1 cellular context compared by ENCODE assay signal in the genomic region with DNA sequence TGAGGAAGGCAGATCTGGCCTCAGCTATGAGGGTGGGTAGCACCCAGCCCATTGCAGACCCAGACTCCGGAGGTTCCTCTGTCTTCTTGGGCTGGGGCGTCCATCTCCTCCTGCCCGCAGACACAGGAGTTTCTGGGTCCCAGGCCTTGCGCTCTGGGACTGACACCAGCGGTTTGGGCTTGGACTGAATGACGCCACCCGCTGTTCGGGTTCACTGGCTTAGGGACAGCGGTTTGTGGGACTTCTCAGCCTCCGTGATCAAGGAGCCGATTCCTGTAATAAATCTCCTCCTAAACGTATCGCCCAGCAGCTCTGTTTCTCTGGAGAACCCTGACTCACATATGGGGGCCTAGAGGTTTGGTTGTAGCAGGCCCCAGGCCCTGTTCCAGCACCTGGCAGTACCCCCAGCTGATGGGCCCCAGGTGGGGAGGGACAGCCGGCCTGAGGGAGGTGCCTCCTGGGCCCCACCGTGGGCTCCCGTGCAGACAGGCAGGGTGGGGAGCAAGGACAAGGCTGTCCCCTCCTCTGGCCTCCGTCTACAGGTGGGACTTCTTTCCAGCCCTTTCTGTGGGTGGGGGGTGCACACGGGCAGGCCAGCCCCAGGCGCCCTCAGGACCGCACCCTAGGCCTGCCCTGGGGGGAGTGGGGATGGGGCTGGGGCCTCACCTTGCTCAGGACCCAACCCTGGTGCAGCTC.
TF ChIP-seq lines count a peak whose summit lies in the region.

No MANE protein-coding gene starts in this region.

TF ChIP-seq in IMR-90, 13 proteins besides CTCF, POLR2A, EP300 and RAD21:
- no peak for TF ChIP-seq MAZ (IDR thresholded peaks at IDR 0.05; ENCODE audit: borderline replicate concordance, low read depth, low read length)
- TF ChIP-seq CHD1 (IDR thresholded peaks at IDR 0.05; ENCODE audit: low read depth, low read length) = no peak
- no peak for TF ChIP-seq FOS (IDR thresholded peaks at IDR 0.05; ENCODE audit: low read depth, low read length)
- TF ChIP-seq SMC3 (IDR thresholded peaks at IDR 0.05; ENCODE audit: low read depth, low read length) = no peak
- TF ChIP-seq MXI1 (IDR thresholded peaks at IDR 0.05; ENCODE audit: borderline replicate concordance, low read depth, low read length) = no peak
- no peak for TF ChIP-seq RCOR1 (IDR thresholded peaks at IDR 0.05; ENCODE audit: insufficient replicate concordance, low read length)
- TF ChIP-seq RFX5 (IDR thresholded peaks at IDR 0.05; ENCODE audit: low read depth, low read length) = no peak
- TF ChIP-seq, protein P1, sequence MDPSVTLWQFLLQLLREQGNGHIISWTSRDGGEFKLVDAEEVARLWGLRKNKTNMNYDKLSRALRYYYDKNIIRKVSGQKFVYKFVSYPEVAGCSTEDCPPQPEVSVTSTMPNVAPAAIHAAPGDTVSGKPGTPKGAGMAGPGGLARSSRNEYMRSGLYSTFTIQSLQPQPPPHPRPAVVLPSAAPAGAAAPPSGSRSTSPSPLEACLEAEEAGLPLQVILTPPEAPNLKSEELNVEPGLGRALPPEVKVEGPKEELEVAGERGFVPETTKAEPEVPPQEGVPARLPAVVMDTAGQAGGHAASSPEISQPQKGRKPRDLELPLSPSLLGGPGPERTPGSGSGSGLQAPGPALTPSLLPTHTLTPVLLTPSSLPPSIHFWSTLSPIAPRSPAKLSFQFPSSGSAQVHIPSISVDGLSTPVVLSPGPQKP (IDR thresholded peaks at IDR 0.05; ENCODE audit: borderline replicate concordance, low read depth, low read length) = no peak
- TF ChIP-seq, protein P2, sequence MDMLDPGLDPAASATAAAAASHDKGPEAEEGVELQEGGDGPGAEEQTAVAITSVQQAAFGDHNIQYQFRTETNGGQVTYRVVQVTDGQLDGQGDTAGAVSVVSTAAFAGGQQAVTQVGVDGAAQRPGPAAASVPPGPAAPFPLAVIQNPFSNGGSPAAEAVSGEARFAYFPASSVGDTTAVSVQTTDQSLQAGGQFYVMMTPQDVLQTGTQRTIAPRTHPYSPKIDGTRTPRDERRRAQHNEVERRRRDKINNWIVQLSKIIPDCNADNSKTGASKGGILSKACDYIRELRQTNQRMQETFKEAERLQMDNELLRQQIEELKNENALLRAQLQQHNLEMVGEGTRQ (IDR thresholded peaks at IDR 0.05; ENCODE audit: low read depth, low read length) = no peak
